Comparison of ENCODE assay signal across 8 cellular contexts in the genomic region with DNA sequence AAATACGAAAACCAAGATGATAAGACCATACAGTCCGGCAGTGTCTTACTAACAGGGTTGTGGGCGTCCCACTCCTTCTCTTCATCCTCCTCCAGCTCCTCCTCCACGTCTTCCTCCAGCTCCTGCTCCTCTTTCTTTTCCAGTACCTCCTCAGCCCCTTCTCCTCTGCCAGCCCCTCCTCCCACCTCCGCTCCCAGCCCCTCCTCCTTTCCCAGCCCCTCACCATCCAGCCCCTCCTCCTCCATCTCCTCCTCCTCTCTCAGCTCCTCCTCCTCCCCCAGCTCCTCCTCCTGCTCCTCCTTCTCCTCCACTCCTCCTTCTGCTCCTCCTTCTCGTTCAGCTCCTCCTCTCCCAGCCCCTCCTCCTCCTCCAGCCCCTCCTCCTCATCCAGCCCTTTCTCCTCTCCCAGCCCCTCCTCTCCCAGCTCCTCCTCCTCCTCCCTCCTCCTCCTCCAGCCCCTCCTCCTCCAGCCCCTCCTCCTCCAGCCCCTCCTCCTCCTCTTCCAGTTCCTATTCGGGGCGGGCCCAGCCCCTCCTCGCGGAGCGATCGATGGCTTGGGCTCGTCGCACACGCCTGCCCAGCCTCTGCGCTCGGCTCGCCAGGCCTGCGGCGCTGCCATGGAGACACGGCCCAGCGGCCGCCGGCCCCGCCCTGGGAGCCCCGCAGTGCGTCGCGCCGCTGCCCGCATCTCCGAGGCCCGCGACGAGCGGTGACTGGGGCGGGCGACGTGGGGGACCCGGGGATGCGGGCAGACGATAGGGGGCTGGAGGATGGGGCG. TPM values are rescaled to one million over a fixed set of nuclear protein-coding genes. Genes with fewer than 3 reads are reported as not detected.
A peak's percentile ranks its signal among the peaks of the same experiment; 100 is the strongest.
DNase-seq lines count a peak whose midpoint lies in the region; ATAC-seq and TF ChIP-seq lines count a peak whose summit lies in the region.

A gene with protein sequence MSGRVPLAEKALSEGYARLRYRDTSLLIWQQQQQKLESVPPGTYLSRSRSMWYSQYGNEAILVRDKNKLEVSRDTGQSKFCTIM (plus strand): TSS at position 654 of the 778 bp plus-strand sequence. CDS start 1,267 bp downstream, outside the sequence.

- peaks cover 6% of the 10 kb centered on the region for H3K36me3 Mint-ChIP-seq in activated CD4-positive, alpha-beta T cell treated with anti-CD3 and anti-CD28 coated beads for 36 hours (ENCODE audit: low read depth)

- CTCF ChIA-PET in activated CD4-positive, alpha-beta T cell treated with anti-CD3 and anti-CD28 coated beads for 36 hours (lab: Charles Lee), result interaction anchor here (0.6 to 1.3 kb wide), 5 partner anchors 16 to 111 kb away, joined by 3 to 10 read pairs (median 4); a partner anchor contains a TSS

- peak; percentile 35 for TF ChIP-seq POLR2A in GM19099 (IDR thresholded peaks at IDR 0.05; ENCODE audit: extremely low read depth, insufficient read length, low read depth)

- H3K4me3 ChIP-seq in AG09309 (ENCODE audit: control insufficient read depth, low read depth, low read length) (peak within 1 kb of the TSS; percentile 89), choroid plexus epithelial cell (ENCODE audit: low read depth, low read length) (peak within 1 kb of the TSS; percentile 87)

- TF ChIP-seq CTCF in AG09309 (IDR thresholded peaks at IDR 0.05; ENCODE audit: control insufficient read depth, insufficient read depth, low read depth, low read length, missing control alignments) (no peak), choroid plexus epithelial cell (conservative IDR thresholded peaks at IDR 0.05; ENCODE audit: low read depth, low read length) (no peak)

- peak; percentile 97 for DNase-seq in AG09309 (ENCODE audit: low read depth)
- peak; percentile 70 for DNase-seq in NCI-H510A treated with DMSO at 0.1 percent for 48 hours (lab: John Stamatoyannopoulos, UW)
- peak; percentile 96 for DNase-seq in activated CD4-positive, alpha-beta T cell treated with anti-CD3 and anti-CD28 coated beads for 36 hours
- peak; percentile 100 for DNase-seq in choroid plexus epithelial cell (ENCODE audit: low read depth)
- DNase-seq in kidney glomerular epithelial cell (lab: John Stamatoyannopoulos, UW), result peak; percentile 98
- DNase-seq in stimulated activated CD4-positive, alpha-beta T cell treated with anti-CD3 and anti-CD28 coated beads, Interleukin-15, amount 100 ng/mL, for 48 hours (ENCODE audit: low read depth in 2 of 2), result peak; percentile 91 to 93

- no peaks in the 10 kb centered on the region for H3K27me3 Mint-ChIP-seq in activated CD4-positive, alpha-beta T cell treated with anti-CD3 and anti-CD28 coated beads for 36 hours

- no peaks in the 10 kb centered on the region for H3K9me3 Mint-ChIP-seq in activated CD4-positive, alpha-beta T cell treated with anti-CD3 and anti-CD28 coated beads for 36 hours (ENCODE audit: low read depth)

- peak within 1 kb of the TSS; percentile 74 for H3K4me3 Mint-ChIP-seq in activated CD4-positive, alpha-beta T cell treated with anti-CD3 and anti-CD28 coated beads for 36 hours

- POLR2A ChIA-PET in activated CD4-positive, alpha-beta T cell treated with anti-CD3 and anti-CD28 coated beads for 36 hours (lab: Charles Lee), result interaction anchor here (0.6 to 1.9 kb wide), 5 partner anchors 43 to 549 kb away, joined by 3 to 5 read pairs (median 3); a partner anchor contains a TSS

- intact Hi-C loops in activated CD4-positive, alpha-beta T cell treated with anti-CD3 and anti-CD28 coated beads for 36 hours (cut with DNase I, micrococcal nuclease), result loop anchor here (1.0 to 5.0 kb wide), 15 partner anchors 33 to 1967 kb away; a partner anchor contains a TSS

- peaks cover 4% of the 10 kb centered on the region for H3K4me1 Mint-ChIP-seq in activated CD4-positive, alpha-beta T cell treated with anti-CD3 and anti-CD28 coated beads for 36 hours

- ATAC-seq in HG03439 (IDR thresholded peaks at IDR 0.05; ENCODE audit: unreplicated experiment), result peak; percentile 88
- peak; percentile 91 for ATAC-seq in activated CD4-positive, alpha-beta T cell treated with anti-CD3 and anti-CD28 coated beads for 36 hours

- H3K27ac Mint-ChIP-seq in activated CD4-positive, alpha-beta T cell treated with anti-CD3 and anti-CD28 coated beads for 36 hours, result no peak within 1 kb of the TSS

RNA-seq across cellular contexts. Expression of the gene that starts here (rescaled TPM):
- 10 to 100 TPM; 15.1 to 18.0 TPM for total RNA-seq in activated CD4-positive, alpha-beta T cell treated with anti-CD3 and anti-CD28 coated beads for 36 hours

Comparison
In these comparisons a context has a peak if more than half of its experiments do, and no peak if none do; other contexts are left out.
1. Peak in every context shown above with its lines: DNase-seq, ATAC-seq and H3K4me3 ChIP-seq.